14 cellular contexts compared by ENCODE assay signal in the genomic region with DNA sequence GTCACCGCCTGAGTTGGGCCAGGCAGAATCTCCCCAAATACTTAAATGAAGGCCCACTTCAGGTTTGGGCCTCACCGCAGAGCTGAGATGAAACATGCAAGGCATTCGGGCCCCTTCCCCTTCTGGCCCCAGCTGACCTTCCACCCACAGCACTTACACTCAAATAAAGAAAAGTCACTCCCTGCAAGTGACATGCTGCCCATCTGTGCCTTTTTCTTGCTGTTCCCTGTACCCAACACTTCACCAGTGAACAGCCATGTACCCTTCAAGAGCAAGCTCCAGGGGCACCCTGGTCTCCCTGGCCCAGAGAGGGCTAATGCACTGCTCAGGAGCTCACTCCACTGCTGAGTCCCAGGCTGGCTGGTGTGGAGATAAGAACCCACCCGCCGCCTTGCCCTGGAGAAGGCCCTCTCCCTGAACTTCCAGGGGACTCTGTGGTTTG. TPM values are rescaled to one million over a fixed set of nuclear protein-coding genes. Genes with fewer than 3 reads are reported as not detected.
DNase-seq lines count a peak whose midpoint lies in the region; ATAC-seq, FAIRE-seq and TF ChIP-seq lines count a peak whose summit lies in the region.
"Had no signal": no experiment of that assay in that cellular context is flagged by ENCODE, and none has a peak within 500 bp of the region (broad histone marks: within the 10 kb centered on the region; RNA-seq: fewer than 3 reads in every experiment).

No MANE protein-coding gene starts in this region.

- no peak for FAIRE-seq in RCC 7860 (lab: Jason Lieb, UNC)

- H2AK5ac ChIP-seq in mesenchymal stem cell (ENCODE audit: low read length, severe bottlenecking) = peak overlapping the region; percentile 58

- no peak for DNase-seq in endothelial cell (ENCODE audit: low spot score)
- peak; percentile 30 for DNase-seq in mesenchymal stem cell
- DNase-seq in stimulated activated naive B cell treated with anti-CD40 and anti-IgM and Interleukin-4, amounts not matched to agents 10 μg/mL and 1 μg/mL and 100 μg/mL, for 72 hours = no peak
- DNase-seq in NCI-H510A (lab: John Stamatoyannopoulos, UW) = no peak
- DNase-seq in RCC 7860 (ENCODE audit: low spot score) = no peak
- no peak for DNase-seq in immature natural killer cell
- DNase-seq: activated CD4-positive, alpha-beta T cell treated with anti-CD3 and anti-CD28 coated beads, Interleukin-2, amount 10 ng/mL, durations not matched to agents 7 days and 5 days; erythroblast; NCI-H2171; T-helper 1 cell had no signal

- H3K79me1 ChIP-seq in mesenchymal stem cell (replicated peaks; ENCODE audit: low read length, poor library complexity, severe bottlenecking) = peaks cover 29% of the 10 kb centered on the region

- peak overlapping the region; percentile 62 for H2BK120ac ChIP-seq in mesenchymal stem cell (ENCODE audit: low read depth, low read length)

- H3K27me3 ChIP-seq in HUES64 (ENCODE audit: insufficient read depth, low read length) = no peaks in the 10 kb centered on the region
- H3K27me3 ChIP-seq in mesenchymal stem cell (ENCODE audit: control insufficient read depth in 1 of 2, insufficient read depth in 1 of 2, low read length in 2 of 2) = no peaks in the 10 kb centered on the region
- H3K27me3 ChIP-seq: BE2C had no signal

- peak overlapping the region; percentile 82 for H4K8ac ChIP-seq in mesenchymal stem cell (ENCODE audit: low read length)

- no peak for TF ChIP-seq CTCF in endothelial cell (IDR thresholded peaks at IDR 0.05; ENCODE audit: unreplicated experiment)

- H3K4me1 ChIP-seq in HUES64 (ENCODE audit: insufficient read depth, low read length) (peaks cover 31% of the 10 kb centered on the region), mesenchymal stem cell (ENCODE audit: control insufficient read depth, insufficient read depth, low read depth, low read length) (peaks cover 83% of the 10 kb centered on the region)

- peak overlapping the region; percentile 32 for H2BK15ac ChIP-seq in mesenchymal stem cell (ENCODE audit: low read depth, poor library complexity, severe bottlenecking)

- H3K27ac Mint-ChIP-seq in endothelial cell (ENCODE audit: unreplicated experiment) = peak overlapping the region; percentile 100
- H3K27ac Mint-ChIP-seq in stimulated activated naive B cell treated with anti-CD40 and anti-IgM and Interleukin-4, amounts not matched to agents 10 μg/mL and 1 μg/mL and 100 μg/mL, for 72 hours = peak overlapping the region; percentile 39
- peak overlapping the region in 1 of 6 donors; percentile 31 for H3K27ac Mint-ChIP-seq in immature natural killer cell
- H3K27ac Mint-ChIP-seq: activated CD4-positive, alpha-beta T cell treated with anti-CD3 and anti-CD28 coated beads, Interleukin-2, amount 10 ng/mL, durations not matched to agents 7 days and 5 days; naive thymus-derived CD8-positive, alpha-beta T cell had no signal

- H4K91ac ChIP-seq in mesenchymal stem cell (ENCODE audit: low read length) = peak overlapping the region; percentile 95

- H3K4me3 Mint-ChIP-seq in endothelial cell (ENCODE audit: unreplicated experiment) = peak overlapping the region; percentile 88
- H3K4me3 Mint-ChIP-seq in stimulated activated naive B cell treated with anti-CD40 and anti-IgM and Interleukin-4, amounts not matched to agents 10 μg/mL and 1 μg/mL and 100 μg/mL, for 72 hours = no peak overlapping the region
- no peak overlapping the region for H3K4me3 Mint-ChIP-seq in immature natural killer cell
- H3K4me3 Mint-ChIP-seq: activated CD4-positive, alpha-beta T cell treated with anti-CD3 and anti-CD28 coated beads, Interleukin-2, amount 10 ng/mL, durations not matched to agents 7 days and 5 days; naive thymus-derived CD8-positive, alpha-beta T cell had no signal

- no peak overlapping the region for H3K4me2 ChIP-seq in mesenchymal stem cell (ENCODE audit: low read length, poor library complexity, severe bottlenecking)

- H2BK12ac ChIP-seq in mesenchymal stem cell (ENCODE audit: low read length in 2 of 2) = peak overlapping the region; percentile 9 to 96

- H3K9me3 Mint-ChIP-seq in endothelial cell (ENCODE audit: unreplicated experiment) (no peaks in the 10 kb centered on the region), immature natural killer cell (no peaks in the 10 kb centered on the region)
- no peaks in the 10 kb centered on the region for H3K9me3 Mint-ChIP-seq in stimulated activated naive B cell treated with anti-CD40 and anti-IgM and Interleukin-4, amounts not matched to agents 10 μg/mL and 1 μg/mL and 100 μg/mL, for 72 hours
- H3K9me3 Mint-ChIP-seq: activated CD4-positive, alpha-beta T cell treated with anti-CD3 and anti-CD28 coated beads, Interleukin-2, amount 10 ng/mL, durations not matched to agents 7 days and 5 days; naive thymus-derived CD8-positive, alpha-beta T cell had no signal

- H3K27me3 Mint-ChIP-seq in endothelial cell (ENCODE audit: unreplicated experiment) = peaks cover 23% of the 10 kb centered on the region
- peaks cover 24 to 26% of the 10 kb centered on the region in 2 donors for H3K27me3 Mint-ChIP-seq in stimulated activated naive B cell treated with anti-CD40 and anti-IgM and Interleukin-4, amounts not matched to agents 10 μg/mL and 1 μg/mL and 100 μg/mL, for 72 hours
- H3K27me3 Mint-ChIP-seq in immature natural killer cell (ENCODE audit: low read depth in 3 of 3) = peaks cover 0 to 4% (median 3%) of the 10 kb centered on the region in 3 donors
- H3K27me3 Mint-ChIP-seq: activated CD4-positive, alpha-beta T cell treated with anti-CD3 and anti-CD28 coated beads, Interleukin-2, amount 10 ng/mL, durations not matched to agents 7 days and 5 days had no signal

- peak overlapping the region in 1 of 2 experiments; percentile 37 for H3K23ac ChIP-seq in mesenchymal stem cell (ENCODE audit: low read length in 2 of 2)

- H3K9ac ChIP-seq in HUES64 (ENCODE audit: low read depth, low read length) (no peak overlapping the region), mesenchymal stem cell (ENCODE audit: low read length) (peak overlapping the region; percentile 81)

- peak overlapping the region; percentile 48 for H3K4me3 ChIP-seq in HUES64 (ENCODE audit: low read length)
- no peak overlapping the region for H3K4me3 ChIP-seq in mesenchymal stem cell (ENCODE audit: insufficient read depth in 1 of 2, low read depth in 1 of 2, low read length in 2 of 2)

- H3K18ac ChIP-seq in mesenchymal stem cell (ENCODE audit: low read depth in 1 of 2, low read length in 2 of 2) = peak overlapping the region; percentile 84 to 96

- 45% methylated on average over 5 of the region's 5 CpGs for WGBS in HUES64
- 33% methylated on average over 5 of the region's 5 CpGs for WGBS in mesenchymal stem cell

- H3K27ac ChIP-seq in HUES64 (ENCODE audit: low read depth, low read length) (no peak overlapping the region), mesenchymal stem cell (ENCODE audit: low read length, poor library complexity, severe bottlenecking) (peak overlapping the region; percentile 84)

- H3K14ac ChIP-seq in mesenchymal stem cell (ENCODE audit: low read length in 2 of 2) = peak overlapping the region in 1 of 2 experiments; percentile 68

- H2BK5ac ChIP-seq in mesenchymal stem cell (ENCODE audit: low read depth, low read length, poor library complexity, severe bottlenecking) = no peak overlapping the region

- no peak for ATAC-seq in stimulated activated naive B cell treated with anti-CD40 and anti-IgM and Interleukin-4, amounts not matched to agents 10 μg/mL and 1 μg/mL and 100 μg/mL, for 72 hours (replicated peaks)
- ATAC-seq in HG03342 (IDR thresholded peaks at IDR 0.05; ENCODE audit: unreplicated experiment) = no peak
- ATAC-seq: naive thymus-derived CD8-positive, alpha-beta T cell had no signal

- H3K4ac ChIP-seq in mesenchymal stem cell (ENCODE audit: low read depth in 1 of 2, low read length in 2 of 2) = peak overlapping the region; percentile 85 to 90

- no peak overlapping the region for H2AFZ ChIP-seq in mesenchymal stem cell (ENCODE audit: low read depth, low read length)

- H3K9me3 ChIP-seq in HUES64 (ENCODE audit: insufficient read depth, low read depth, low read length) = no peaks in the 10 kb centered on the region
- no peaks in the 10 kb centered on the region for H3K9me3 ChIP-seq in mesenchymal stem cell (ENCODE audit: control insufficient read depth, low read length)
- H3K9me3 ChIP-seq: BE2C had no signal

- H3K36me3 Mint-ChIP-seq in endothelial cell (ENCODE audit: low read depth, unreplicated experiment) = peaks cover 18% of the 10 kb centered on the region
- H3K36me3 Mint-ChIP-seq in stimulated activated naive B cell treated with anti-CD40 and anti-IgM and Interleukin-4, amounts not matched to agents 10 μg/mL and 1 μg/mL and 100 μg/mL, for 72 hours = no peaks in the 10 kb centered on the region
- H3K36me3 Mint-ChIP-seq in immature natural killer cell = no peaks in the 10 kb centered on the region
- H3K36me3 Mint-ChIP-seq: naive thymus-derived CD8-positive, alpha-beta T cell had no signal

- H3K36me3 ChIP-seq in HUES64 (ENCODE audit: insufficient read depth, low read length) = no peaks in the 10 kb centered on the region
- H3K36me3 ChIP-seq in mesenchymal stem cell (ENCODE audit: control insufficient read depth in 1 of 2, insufficient read depth in 2 of 2, low read depth in 1 of 2, low read length in 2 of 2) = peaks cover 32 to 39% of the 10 kb centered on the region in 2 experiments
- H3K36me3 ChIP-seq: BE2C had no signal

- H3K4me1 Mint-ChIP-seq in endothelial cell (ENCODE audit: unreplicated experiment) (peaks cover 85% of the 10 kb centered on the region), immature natural killer cell (peaks cover 0 to 1% of the 10 kb centered on the region in 2 donors)
- H3K4me1 Mint-ChIP-seq in stimulated activated naive B cell treated with anti-CD40 and anti-IgM and Interleukin-4, amounts not matched to agents 10 μg/mL and 1 μg/mL and 100 μg/mL, for 72 hours = peaks cover 6 to 9% of the 10 kb centered on the region in 2 donors

RNA-seq across cellular contexts. Expression of a gene that starts 40.7 kb away (rescaled TPM):
- polyA plus RNA-seq in HUES64 (2013, experiment 1 of 2) = 5.4 TPM
- polyA plus RNA-seq in HUES64 (2013, experiment 2 of 2) = 8.3 TPM
- 60.0 TPM for total RNA-seq in endothelial cell (ENCODE audit: unreplicated experiment)
- 47.4 TPM for polyA plus RNA-seq in mesenchymal stem cell (2013, experiment 1 of 2)
- 49.0 TPM for polyA plus RNA-seq in mesenchymal stem cell (2013, experiment 2 of 2)
- 1 to 10 TPM; 1.6 to 2.2 (median 1.7) TPM for polyA plus RNA-seq in immature natural killer cell

RNA-seq across cellular contexts. Expression of a gene that starts 57.4 kb away (rescaled TPM):
- polyA plus RNA-seq in HUES64 (2013, experiment 1 of 2) = 73.0 TPM
- 70.4 TPM for polyA plus RNA-seq in HUES64 (2013, experiment 2 of 2)
- 21.9 TPM for total RNA-seq in endothelial cell (ENCODE audit: unreplicated experiment)
- 49.4 TPM for polyA plus RNA-seq in mesenchymal stem cell (2013, experiment 1 of 2)
- polyA plus RNA-seq in mesenchymal stem cell (2013, experiment 2 of 2) = 50.7 TPM
- polyA plus RNA-seq in immature natural killer cell = 10 to 100 TPM in 2 of 3 donors, 1 to 10 TPM in 1; 9.6 to 15.1 (median 13.1) TPM
